In genomic region chr16:31199430-31200041, GRCh38 we compare ENCODE assay signal across 19 cellular contexts. TPM values are rescaled to one million over a fixed set of nuclear protein-coding genes. Genes with fewer than 3 reads are reported as not detected.
A peak's percentile ranks its signal among the peaks of the same experiment; 100 is the strongest.
DNase-seq lines count a peak whose midpoint lies in the region; ATAC-seq, FAIRE-seq and TF ChIP-seq lines count a peak whose summit lies in the region.
"Had no signal": no experiment of that assay in that cellular context is flagged by ENCODE, and none has a peak within 500 bp of the region (broad histone marks: within the 10 kb centered on the region; RNA-seq: fewer than 3 reads in every experiment).

No MANE protein-coding gene starts in this region.

- intact Hi-C loops in K562 (cut with micrococcal nuclease) = loop anchor here (2.0 to 10.0 kb wide), 4 partner anchors 53 to 665 kb away; no protein-coding TSS in a partner anchor

- ATAC-seq in K562 (no peak), GM21619 (IDR thresholded peaks at IDR 0.05; ENCODE audit: unreplicated experiment) (no peak)
- ATAC-seq: activated CD4-positive, CD25-positive, alpha-beta regulatory T cell treated with anti-CD3 and anti-CD28 coated beads, Interleukin-2, amount 50 U/mL, for 24 hours; left ventricle myocardium superior had no signal

- 50% methylated on average over 5 of the region's 5 CpGs for WGBS in K562 (ENCODE audit: insufficient coverage, low coverage, missing lambda C conversion rate)

- POLR2A ChIA-PET in activated CD4-positive, alpha-beta T cell treated with anti-CD3 and anti-CD28 coated beads, Interleukin-2, amount 10 ng/mL, durations not matched to agents 7 days and 5 days (lab: Charles Lee) = no interaction called here
- POLR2A ChIA-PET in K562 (lab: Yijun Ruan, JAX) = interaction anchor here (0.9 to 6.2 kb wide), 9 partner anchors 8 to 103 kb away, joined by 3 to 33 read pairs (median 10); partner anchors contain the start of genes FUS, PYDC1 and TRIM72

- no peak for DNase-seq in activated CD4-positive, alpha-beta T cell treated with anti-CD3 and anti-CD28 coated beads, Interleukin-2, amount 10 ng/mL, durations not matched to agents 7 days and 5 days
- DNase-seq in activated CD4-positive, alpha-beta T cell treated with anti-CD3 and anti-CD28 coated beads, Interleukin-2, amount 50 U/mL, for 1 hour = no peak
- DNase-seq in NAMALWA (ENCODE audit: low spot score) = peak; percentile 41
- no peak for DNase-seq in K562 (ENCODE audit: extremely low read depth in 1 of 4, low spot score in 3 of 4)
- no peak for DNase-seq in cerebellum (ENCODE audit: low spot score)
- DNase-seq in HCEC 1CT = no peak
- DNase-seq: brain microvascular endothelial cell; effector CD4-positive, alpha-beta T cell; left ventricle myocardium superior; NCI-H2081 treated with DMSO at 0.1 percent for 48 hours; NCI-H69; retina; thyroid gland had no signal

- no TSS peak for BruUV-seq in K562 (replicated peaks; lab: Mats Ljungman, UMichigan)

- no peak overlapping the region for H3K4me2 ChIP-seq in K562 (ENCODE audit: insufficient read depth, low read length)

- H3K9me3 ChIP-seq in K562 (replicated peaks; ENCODE audit: control insufficient read depth, insufficient read depth, low read depth, low read length) = no peaks in the 10 kb centered on the region
- no peaks in the 10 kb centered on the region for H3K9me3 ChIP-seq in neutrophil
- H3K9me3 ChIP-seq: thyroid gland had no signal

- H3K4me3 ChIP-seq in K562 = no peak overlapping the region
- no peak overlapping the region for H3K4me3 ChIP-seq in neutrophil (ENCODE audit: low read depth in 1 of 2, low read length in 1 of 2)
- H3K4me3 ChIP-seq: thyroid gland had no signal

- TF ChIP-seq CTCF in K562 (IDR thresholded peaks at IDR 0.05 in 2 of 3, conservative IDR thresholded peaks at IDR 0.05 in 1 of 3; ENCODE audit: insufficient read depth in 2 of 3, low read depth in 1 of 3, low read length in 3 of 3) (no peak), neutrophil (IDR thresholded peaks at IDR 0.05) (no peak)

- H2AFZ ChIP-seq in K562 (ENCODE audit: low read depth, low read length) = no peak overlapping the region

- H3K4me1 ChIP-seq in K562 (replicated peaks in 1 of 2; ENCODE audit: control insufficient read depth in 2 of 2, insufficient read depth in 2 of 2, low read length in 2 of 2) (peaks cover 14 to 33% of the 10 kb centered on the region in 2 experiments), neutrophil (ENCODE audit: control insufficient read depth in 1 of 2, insufficient read depth in 1 of 2, low read depth in 1 of 2, low read length in 1 of 2) (peaks cover 71 to 78% of the 10 kb centered on the region in 2 experiments)

- H3K4me3 Mint-ChIP-seq in activated CD4-positive, alpha-beta T cell treated with anti-CD3 and anti-CD28 coated beads, Interleukin-2, amount 10 ng/mL, durations not matched to agents 7 days and 5 days = no peak overlapping the region

- in situ Hi-C loops in K562 (cut with MboI) = loop anchor here (5.0 kb wide), 1 partner anchor 93 kb away; no protein-coding TSS in a partner anchor

- TF ChIP-seq RAD21 in K562 (CRISPR knock-in tag; conservative IDR thresholded peaks at IDR 0.05 in 1 of 2, IDR thresholded peaks at IDR 0.05 in 1 of 2) = no peak

- H3K27me3 ChIP-seq in K562 (ENCODE audit: control insufficient read depth in 2 of 2, insufficient read depth in 2 of 2, low read length in 2 of 2) (no peaks in the 10 kb centered on the region), neutrophil (no peaks in the 10 kb centered on the region)
- H3K27me3 ChIP-seq: brain microvascular endothelial cell, thyroid gland had no signal

- no peak overlapping the region for H3K9ac ChIP-seq in K562 (ENCODE audit: insufficient read depth in 1 of 2, low read depth in 2 of 2, low read length in 2 of 2)

- H3K9me1 ChIP-seq in K562 (ENCODE audit: control insufficient read depth, insufficient read depth, low read length) = no peaks in the 10 kb centered on the region

- H3K36me3 ChIP-seq in K562 (ENCODE audit: control insufficient read depth, insufficient read depth, low read length) = peaks cover 26% of the 10 kb centered on the region
- H3K36me3 ChIP-seq in neutrophil = peaks cover 61% of the 10 kb centered on the region

- TF ChIP-seq EP300 in K562 (IDR thresholded peaks at IDR 0.05; ENCODE audit: low read length) = no peak

- H4K20me1 ChIP-seq in K562 (replicated peaks; ENCODE audit: control insufficient read depth, insufficient read depth, low read length) = peaks cover 19% of the 10 kb centered on the region

- CTCF ChIA-PET in activated CD4-positive, alpha-beta T cell treated with anti-CD3 and anti-CD28 coated beads, Interleukin-2, amount 10 ng/mL, durations not matched to agents 7 days and 5 days (lab: Charles Lee) = interaction anchor here (1.1 to 2.5 kb wide), 5 partner anchors 10 to 243 kb away, joined by 3 to 9 read pairs (median 4); partner anchors contain the start of gene ZNF843
- CTCF ChIA-PET in K562 (lab: Yijun Ruan, JAX; ENCODE audit: low intra/inter-chr PET ratio) = no interaction called here

- peak; percentile 48 for TF ChIP-seq POLR2A in K562 (conservative IDR thresholded peaks at IDR 0.05)

- H3K9me3 Mint-ChIP-seq in activated CD4-positive, alpha-beta T cell treated with anti-CD3 and anti-CD28 coated beads, Interleukin-2, amount 10 ng/mL, durations not matched to agents 7 days and 5 days = no peaks in the 10 kb centered on the region

- no peaks in the 10 kb centered on the region for H3K27me3 Mint-ChIP-seq in activated CD4-positive, alpha-beta T cell treated with anti-CD3 and anti-CD28 coated beads, Interleukin-2, amount 10 ng/mL, durations not matched to agents 7 days and 5 days

- no peaks in the 10 kb centered on the region for H3K79me2 ChIP-seq in K562 (ENCODE audit: control insufficient read depth, insufficient read depth, low read length)

- H3K4me1 Mint-ChIP-seq in activated CD4-positive, alpha-beta T cell treated with anti-CD3 and anti-CD28 coated beads, Interleukin-2, amount 10 ng/mL, durations not matched to agents 7 days and 5 days = peaks cover 64% of the 10 kb centered on the region

- H3K27ac ChIP-seq in K562 (ENCODE audit: extremely low read depth, low read depth, low read length) = no peak overlapping the region
- H3K27ac ChIP-seq in neutrophil = peak overlapping the region; percentile 89
- H3K27ac ChIP-seq: brain microvascular endothelial cell, thyroid gland had no signal

- H3K36me3 Mint-ChIP-seq in activated CD4-positive, alpha-beta T cell treated with anti-CD3 and anti-CD28 coated beads, Interleukin-2, amount 10 ng/mL, durations not matched to agents 7 days and 5 days (ENCODE audit: low read depth) = peaks cover 42% of the 10 kb centered on the region

- FAIRE-seq in K562 (lab: Jason Lieb, UNC) = peak; percentile 23
- FAIRE-seq: D721Med, GM18507, RCC 7860 had no signal

- peak overlapping the region; percentile 78 for H3K27ac Mint-ChIP-seq in activated CD4-positive, alpha-beta T cell treated with anti-CD3 and anti-CD28 coated beads, Interleukin-2, amount 10 ng/mL, durations not matched to agents 7 days and 5 days

RNA-seq across cellular contexts. Expression of gene PYCARD, which starts 3.0 kb away (rescaled TPM):
- total RNA-seq in activated CD4-positive, alpha-beta T cell treated with anti-CD3 and anti-CD28 coated beads, Interleukin-2, amount 10 ng/mL, durations not matched to agents 7 days and 5 days = 10 to 100 TPM; 66.8 to 68.0 TPM
- total RNA-seq in K562 (2011; cell fraction: chromatin; rRNA removed; ENCODE audit: low replicate concordance) = 0.56 and 0.97 TPM in 2 replicates
- total RNA-seq in K562 (2011; cell fraction: nucleolus; rRNA removed) = 2.9 and 3.0 TPM in 2 replicates
- 1.1 and 1.4 TPM in 2 replicates for total RNA-seq in K562 (2011; cell fraction: nucleoplasm; rRNA removed)
- total RNA-seq in K562 (2014; rRNA removed) (27.7 and 30.4 TPM in 2 replicates), K562 (2014; rRNA removed; fragmentation: Illumina TruSeq; extraction: Trizol) (3.6 and 4.5 TPM in 2 replicates), K562 (2015; rRNA removed; fragmentation: Illumina TruSeq; extraction: Trizol) (22.9 and 24.3 TPM in 2 replicates), K562 (2021) (15.4 and 16.5 TPM in 2 replicates), cerebellum (2.4 TPM)
- polyA plus RNA-seq in K562 (2011; rRNA removed) (4.1 and 33.8 TPM in 2 replicates), K562 (2014; fragmentation: Illumina TruSeq; extraction: Trizol) (6.0 and 6.8 TPM in 2 replicates), K562 (2014; fragmentation: Nextera tagmentation; extraction: Ambion mirVana) (1 to 10 TPM; 1.3 to 1.6 TPM), K562 (2014; rRNA removed) (25.6 and 28.4 TPM in 2 replicates)
- polyA plus RNA-seq in K562 (2011; cell fraction: cytosol; rRNA removed) = 21.4 and 58.6 TPM in 2 replicates
- polyA plus RNA-seq in K562 (2011; cell fraction: nucleus; rRNA removed) = 5.5 and 35.3 TPM in 2 replicates
- polyA plus RNA-seq in K562 (2012) = 35.1 and 67.9 TPM in 2 replicates
- 1.2 and 5.5 TPM in 2 replicates for polyA minus RNA-seq in K562 (2011; rRNA and poly(A)+ RNA removed)
- 2.9 and 23.3 TPM in 2 replicates for polyA minus RNA-seq in K562 (2011; cell fraction: cytosol; rRNA and poly(A)+ RNA removed)
- 1.3 and 10.3 TPM in 2 replicates for polyA minus RNA-seq in K562 (2011; cell fraction: nucleus; rRNA and poly(A)+ RNA removed)

RNA-seq across cellular contexts. Expression of gene TRIM72, which starts 14.4 kb away (rescaled TPM):
- total RNA-seq in activated CD4-positive, alpha-beta T cell treated with anti-CD3 and anti-CD28 coated beads, Interleukin-2, amount 10 ng/mL, durations not matched to agents 7 days and 5 days = not detected
- 0.14 and 0.23 TPM in 2 replicates for total RNA-seq in K562 (2011; cell fraction: chromatin; rRNA removed; ENCODE audit: low replicate concordance)
- 0.17 and 0.26 TPM in 2 replicates for total RNA-seq in K562 (2011; cell fraction: nucleolus; rRNA removed)
- total RNA-seq in K562 (2011; cell fraction: nucleoplasm; rRNA removed) = 0.15 and 0.31 TPM in 2 replicates
- not detected in 2 replicates for total RNA-seq in K562 (2014; rRNA removed)
- under 0.01 and 0.03 TPM in 2 replicates for total RNA-seq in K562 (2014; rRNA removed; fragmentation: Illumina TruSeq; extraction: Trizol)
- total RNA-seq in K562 (2015; rRNA removed; fragmentation: Illumina TruSeq; extraction: Trizol) = not detected in 2 replicates
- not detected in 2 replicates for total RNA-seq in K562 (2021)
- polyA plus RNA-seq in K562 (2011; rRNA removed) = 0.01 TPM in 1 of 2 replicates, not detected in the other
- polyA plus RNA-seq in K562 (2011; cell fraction: cytosol; rRNA removed) = 0.01 and 0.03 TPM in 2 replicates
- polyA plus RNA-seq in K562 (2011; cell fraction: nucleus; rRNA removed) = 0.04 TPM in 2 replicates
- 0.03 TPM in 1 of 2 replicates, not detected in the other for polyA plus RNA-seq in K562 (2012)
- polyA plus RNA-seq in K562 (2014; fragmentation: Illumina TruSeq; extraction: Trizol) = not detected in 2 replicates
- not detected for polyA plus RNA-seq in K562 (2014; fragmentation: Nextera tagmentation; extraction: Ambion mirVana)
- not detected in 2 replicates for polyA plus RNA-seq in K562 (2014; rRNA removed)
- not detected in 2 replicates for polyA minus RNA-seq in K562 (2011; rRNA and poly(A)+ RNA removed)
- polyA minus RNA-seq in K562 (2011; cell fraction: cytosol; rRNA and poly(A)+ RNA removed) = not detected in 2 replicates
- polyA minus RNA-seq in K562 (2011; cell fraction: nucleus; rRNA and poly(A)+ RNA removed) = 0.11 TPM in 1 of 2 replicates, not detected in the other
- total RNA-seq in cerebellum = 0.64 TPM

RNA-seq across cellular contexts. Expression of gene PYDC1, which starts 17.4 kb away (rescaled TPM):
- total RNA-seq in activated CD4-positive, alpha-beta T cell treated with anti-CD3 and anti-CD28 coated beads, Interleukin-2, amount 10 ng/mL, durations not matched to agents 7 days and 5 days = not detected
- not detected in 2 replicates for total RNA-seq in K562 (2011; cell fraction: chromatin; rRNA removed; ENCODE audit: low replicate concordance)
- total RNA-seq in K562 (2011; cell fraction: nucleolus; rRNA removed) = not detected in 2 replicates
- total RNA-seq in K562 (2011; cell fraction: nucleoplasm; rRNA removed) = not detected in 2 replicates
- total RNA-seq in K562 (2014; rRNA removed) (not detected in 2 replicates), K562 (2014; rRNA removed; fragmentation: Illumina TruSeq; extraction: Trizol) (not detected in 2 replicates), K562 (2015; rRNA removed; fragmentation: Illumina TruSeq; extraction: Trizol) (not detected in 2 replicates), K562 (2021) (not detected in 2 replicates), cerebellum (0.36 TPM)
- polyA plus RNA-seq in K562 (2011; rRNA removed) (not detected in 2 replicates), K562 (2014; fragmentation: Illumina TruSeq; extraction: Trizol) (not detected in 2 replicates), K562 (2014; fragmentation: Nextera tagmentation; extraction: Ambion mirVana) (not detected), K562 (2014; rRNA removed) (not detected in 2 replicates)
- not detected in 2 replicates for polyA plus RNA-seq in K562 (2011; cell fraction: cytosol; rRNA removed)
- polyA plus RNA-seq in K562 (2011; cell fraction: nucleus; rRNA removed) = not detected in 2 replicates
- polyA plus RNA-seq in K562 (2012) = not detected in 2 replicates
- polyA minus RNA-seq in K562 (2011; rRNA and poly(A)+ RNA removed) = not detected in 2 replicates
- polyA minus RNA-seq in K562 (2011; cell fraction: cytosol; rRNA and poly(A)+ RNA removed) = not detected in 2 replicates
- polyA minus RNA-seq in K562 (2011; cell fraction: nucleus; rRNA and poly(A)+ RNA removed) = not detected in 2 replicates
- total RNA-seq: left ventricle myocardium superior, thyroid gland had no signal

RNA-seq across cellular contexts. Expression of gene FUS, which starts 19.6 kb away (rescaled TPM):
- 100 to 1,000 TPM; 552 to 581 TPM for total RNA-seq in activated CD4-positive, alpha-beta T cell treated with anti-CD3 and anti-CD28 coated beads, Interleukin-2, amount 10 ng/mL, durations not matched to agents 7 days and 5 days
- total RNA-seq in K562 (2011; cell fraction: chromatin; rRNA removed; ENCODE audit: low replicate concordance) = 999 and 1,269 TPM in 2 replicates
- total RNA-seq in K562 (2011; cell fraction: nucleolus; rRNA removed) = 423 and 458 TPM in 2 replicates
- 715 and 1,004 TPM in 2 replicates for total RNA-seq in K562 (2011; cell fraction: nucleoplasm; rRNA removed)
- total RNA-seq in K562 (2014; rRNA removed) (64.1 and 78.7 TPM in 2 replicates), K562 (2014; rRNA removed; fragmentation: Illumina TruSeq; extraction: Trizol) (74.7 and 94.2 TPM in 2 replicates), K562 (2015; rRNA removed; fragmentation: Illumina TruSeq; extraction: Trizol) (87.2 and 107 TPM in 2 replicates), K562 (2021) (492 and 570 TPM in 2 replicates), cerebellum (85.5 TPM)
- polyA plus RNA-seq in K562 (2011; rRNA removed) (205 and 240 TPM in 2 replicates), K562 (2014; fragmentation: Illumina TruSeq; extraction: Trizol) (370 and 458 TPM in 2 replicates), K562 (2014; fragmentation: Nextera tagmentation; extraction: Ambion mirVana) (10 to 100 TPM; 43.9 to 59.5 TPM), K562 (2014; rRNA removed) (501 and 575 TPM in 2 replicates)
- 204 and 212 TPM in 2 replicates for polyA plus RNA-seq in K562 (2011; cell fraction: cytosol; rRNA removed)
- polyA plus RNA-seq in K562 (2011; cell fraction: nucleus; rRNA removed) = 500 and 575 TPM in 2 replicates
- polyA plus RNA-seq in K562 (2012) = 447 and 1,379 TPM in 2 replicates
- polyA minus RNA-seq in K562 (2011; rRNA and poly(A)+ RNA removed) = 120 and 138 TPM in 2 replicates
- polyA minus RNA-seq in K562 (2011; cell fraction: cytosol; rRNA and poly(A)+ RNA removed) = 244 and 341 TPM in 2 replicates
- 188 and 261 TPM in 2 replicates for polyA minus RNA-seq in K562 (2011; cell fraction: nucleus; rRNA and poly(A)+ RNA removed)

RNA-seq across cellular contexts. Expression of gene PRSS36, which starts 49.7 kb away (rescaled TPM):
- 1 to 10 TPM in 1 of 2 experiments, under 1 TPM in 1; 0.89 to 1.7 TPM for total RNA-seq in activated CD4-positive, alpha-beta T cell treated with anti-CD3 and anti-CD28 coated beads, Interleukin-2, amount 10 ng/mL, durations not matched to agents 7 days and 5 days
- total RNA-seq in K562 (2011; cell fraction: chromatin; rRNA removed; ENCODE audit: low replicate concordance) = 1.1 TPM in 1 of 2 replicates, not detected in the other
- total RNA-seq in K562 (2011; cell fraction: nucleolus; rRNA removed) = 0.67 and 0.92 TPM in 2 replicates
- total RNA-seq in K562 (2011; cell fraction: nucleoplasm; rRNA removed) = 0.44 TPM in 1 of 2 replicates, not detected in the other
- total RNA-seq in K562 (2014; rRNA removed) = 0.82 and 1.2 TPM in 2 replicates
- 0.38 TPM in 1 of 2 replicates, not detected in the other for total RNA-seq in K562 (2014; rRNA removed; fragmentation: Illumina TruSeq; extraction: Trizol)
- 0.36 and 0.68 TPM in 2 replicates for total RNA-seq in K562 (2015; rRNA removed; fragmentation: Illumina TruSeq; extraction: Trizol)
- total RNA-seq in K562 (2021) = 0.56 and 1.1 TPM in 2 replicates
- 0.54 and 0.85 TPM in 2 replicates for polyA plus RNA-seq in K562 (2011; rRNA removed)
- 1.4 and 2.6 TPM in 2 replicates for polyA plus RNA-seq in K562 (2011; cell fraction: cytosol; rRNA removed)
- polyA plus RNA-seq in K562 (2011; cell fraction: nucleus; rRNA removed) = 1.1 and 1.4 TPM in 2 replicates
- polyA plus RNA-seq in K562 (2012) = 0.33 and 0.65 TPM in 2 replicates
- polyA plus RNA-seq in K562 (2014; fragmentation: Illumina TruSeq; extraction: Trizol) = 0.57 and 0.68 TPM in 2 replicates
- polyA plus RNA-seq in K562 (2014; fragmentation: Nextera tagmentation; extraction: Ambion mirVana) = under 1 TPM in 1 of 2 experiments, not detected in 1; 0.22 TPM
- 0.09 and 0.45 TPM in 2 replicates for polyA plus RNA-seq in K562 (2014; rRNA removed)
- polyA minus RNA-seq in K562 (2011; rRNA and poly(A)+ RNA removed) = 0.46 and 0.72 TPM in 2 replicates
- polyA minus RNA-seq in K562 (2011; cell fraction: cytosol; rRNA and poly(A)+ RNA removed) = 0.95 and 1.4 TPM in 2 replicates
- 0.67 and 0.78 TPM in 2 replicates for polyA minus RNA-seq in K562 (2011; cell fraction: nucleus; rRNA and poly(A)+ RNA removed)
- 1.6 TPM for total RNA-seq in cerebellum
